In the genomic region with DNA sequence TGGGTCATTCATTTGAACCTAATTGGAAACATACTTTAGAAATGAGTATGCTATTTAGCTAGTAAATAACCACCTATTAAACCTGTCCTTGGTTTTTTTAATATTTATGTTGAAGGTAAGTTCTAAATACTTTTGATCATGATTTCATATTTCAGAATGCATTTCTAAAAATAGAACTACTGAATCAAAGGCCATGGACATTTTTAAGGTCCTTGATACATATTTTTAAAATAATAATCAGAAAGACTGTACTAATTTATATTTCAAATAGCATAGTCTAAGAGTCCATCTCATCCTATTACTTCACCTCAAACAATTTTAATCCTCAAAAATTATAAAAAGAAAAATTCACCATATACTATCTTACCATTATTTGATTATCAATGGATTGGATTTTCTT, we compare ENCODE assay signal across 1 cellular context.
TF ChIP-seq lines count a peak whose summit lies in the region.

No MANE protein-coding gene starts in this region.

TF ChIP-seq in HCT116, 20 proteins besides CTCF, POLR2A, EP300 and RAD21:
- no peak for TF ChIP-seq JUND (IDR thresholded peaks at IDR 0.05)
- TF ChIP-seq, protein P1, sequence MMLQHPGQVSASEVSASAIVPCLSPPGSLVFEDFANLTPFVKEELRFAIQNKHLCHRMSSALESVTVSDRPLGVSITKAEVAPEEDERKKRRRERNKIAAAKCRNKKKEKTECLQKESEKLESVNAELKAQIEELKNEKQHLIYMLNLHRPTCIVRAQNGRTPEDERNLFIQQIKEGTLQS (IDR thresholded peaks at IDR 0.05), result no peak
- no peak for TF ChIP-seq ZNF274 (IDR thresholded peaks at IDR 0.05; ENCODE audit: low read depth, low read length)
- no peak for TF ChIP-seq SRF (IDR thresholded peaks at IDR 0.05; ENCODE audit: low read depth)
- no peak for TF ChIP-seq TCF7L2 (IDR thresholded peaks at IDR 0.05; ENCODE audit: borderline replicate concordance, extremely low read depth, insufficient read depth, insufficient read length)
- no peak for TF ChIP-seq ELF1 (IDR thresholded peaks at IDR 0.05; ENCODE audit: borderline replicate concordance, low read depth)
- TF ChIP-seq EZH2 (IDR thresholded peaks at IDR 0.05), result no peak
- no peak for TF ChIP-seq CBX3 (IDR thresholded peaks at IDR 0.05; ENCODE audit: low read depth)
